Comparison of ENCODE assay signal across 8 cellular contexts in the genomic region with DNA sequence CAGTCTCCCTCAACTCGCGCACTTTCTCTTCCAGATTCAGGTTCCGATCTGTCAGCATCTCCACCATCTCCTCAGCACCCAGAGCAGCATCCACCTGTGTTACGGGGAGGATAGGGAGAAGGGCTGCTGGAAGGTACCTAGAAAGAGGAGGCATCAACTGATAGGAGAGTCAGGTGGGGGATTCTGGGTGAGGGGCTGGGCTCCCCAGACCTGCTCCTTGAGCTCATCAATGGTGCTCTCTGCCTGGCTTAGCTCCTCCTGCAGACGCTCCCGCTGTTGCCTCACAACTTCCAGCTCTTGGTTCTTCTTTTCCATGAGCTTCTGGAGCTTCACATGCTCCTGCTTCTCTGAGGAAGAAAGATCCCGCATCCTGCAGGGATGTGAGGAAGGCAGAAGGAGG. TPM values are rescaled to one million over a fixed set of nuclear protein-coding genes. Genes with fewer than 3 reads are reported as not detected.
"Had no signal": no experiment of that assay in that cellular context is flagged by ENCODE, and none has a peak within 500 bp of the region (broad histone marks: within the 10 kb centered on the region; RNA-seq: fewer than 3 reads in every experiment).

No MANE protein-coding gene starts in this region.

- H3K4me2 ChIP-seq: GM23338 had no signal

- H2AFZ ChIP-seq: GM23338 had no signal

- DNase-seq: H9, HCEC 1CT, KBM-7 had no signal

- H3K27ac Mint-ChIP-seq: GM23338, H9 had no signal

- H3K27ac ChIP-seq: HL-60 had no signal

- H3K27me3 Mint-ChIP-seq: IgD-negative memory B cell had no signal

- ATAC-seq: GM23338, HepG2 had no signal

- H3K4me3 Mint-ChIP-seq: GM23338, H9, IgD-negative memory B cell had no signal

- H3K4me3 ChIP-seq: GM23338 had no signal

- H3K9me3 Mint-ChIP-seq: GM23338, H9, IgD-negative memory B cell had no signal

RNA-seq across cellular contexts. Expression of gene SLC4A5, which starts 26.8 kb away (rescaled TPM):
- total RNA-seq: HepG2, HT1080 had no signal
